ENCODE assay signal across 8 cellular contexts in the genomic region with DNA sequence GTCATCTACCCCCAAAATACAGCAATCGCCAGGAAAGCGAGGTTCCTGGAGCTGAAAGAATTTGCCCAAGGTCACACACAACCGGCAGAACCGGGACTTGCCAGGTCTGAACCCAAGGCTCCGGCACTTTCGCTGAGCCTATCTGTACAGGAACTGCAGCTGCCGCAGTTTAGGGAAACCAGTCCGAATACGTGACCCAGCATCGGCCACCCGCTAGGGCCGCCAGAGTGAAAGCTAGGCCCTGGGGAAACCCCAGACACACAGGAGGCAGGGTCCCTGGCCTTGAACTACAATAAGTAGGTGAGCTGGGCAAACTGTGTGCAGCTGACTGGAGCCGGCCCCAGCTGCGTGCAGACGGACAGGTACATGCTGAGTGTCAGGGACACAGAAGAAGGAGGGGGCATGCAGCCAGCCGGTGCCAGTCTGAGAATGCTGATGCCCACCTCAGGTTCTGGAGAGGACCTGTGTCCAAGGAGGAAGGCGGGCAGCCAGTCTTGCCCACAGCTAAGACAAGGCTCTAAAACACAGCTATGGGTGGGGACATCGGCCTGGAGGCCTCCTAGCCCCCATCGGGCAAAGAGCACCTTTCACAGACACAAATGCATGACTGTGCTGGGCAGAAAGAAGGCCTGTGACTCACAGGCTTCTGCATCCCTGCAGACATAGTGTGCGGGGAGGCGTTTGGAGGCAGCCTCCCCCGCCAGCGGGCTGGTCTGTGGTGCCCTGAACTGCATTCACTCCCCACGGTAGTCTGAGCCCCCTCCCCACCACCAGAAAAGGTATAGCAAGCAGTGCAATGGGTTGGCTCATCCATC.
A peak's percentile ranks its signal among the peaks of the same experiment; 100 is the strongest.
DNase-seq lines count a peak whose midpoint lies in the region; ATAC-seq and TF ChIP-seq lines count a peak whose summit lies in the region.

No MANE protein-coding gene starts in this region.

- no peak for TF ChIP-seq CTCF in WTC11 (IDR thresholded peaks at IDR 0.05)

- no peaks in the 10 kb centered on the region for H3K36me3 Mint-ChIP-seq in WTC11

- peak; percentile 40 for DNase-seq in DMS 273 (lab: John Stamatoyannopoulos, UW; ENCODE audit: unreplicated experiment)
- no peak for DNase-seq in DMS 273 treated with DMSO at 0.1 percent for 48 hours (lab: John Stamatoyannopoulos, UW)
- DNase-seq in WTC11 (ENCODE audit: low spot score) = no peak
- DNase-seq in occipital lobe (lab: John Stamatoyannopoulos, UW) = peak; percentile 50
- DNase-seq in retina = no peak
- DNase-seq in middle frontal gyrus (ENCODE audit: extremely low spot score, low spot score) = no peak
- no peak for DNase-seq in OCI-M1 (lab: John Stamatoyannopoulos, UW)

- H3K27me3 Mint-ChIP-seq in WTC11 (ENCODE audit: low read depth) = no peaks in the 10 kb centered on the region

- CTCF ChIA-PET in WTC11 (lab: Charles Lee) = interaction anchor here (1.0 to 1.8 kb wide), 5 partner anchors 10 to 107 kb away, joined by 3 to 7 read pairs (median 3); a partner anchor contains a TSS

- peak; percentile 63 for ATAC-seq in HG02938 (IDR thresholded peaks at IDR 0.05; ENCODE audit: unreplicated experiment)
- ATAC-seq in WTC11 = no peak

- no peaks in the 10 kb centered on the region for H3K9me3 Mint-ChIP-seq in WTC11

- H3K4me1 Mint-ChIP-seq in WTC11 = peaks cover 68% of the 10 kb centered on the region

- no peak overlapping the region for H3K4me3 Mint-ChIP-seq in WTC11

- peak overlapping the region; percentile 78 for H3K27ac Mint-ChIP-seq in WTC11

- POLR2A ChIA-PET in WTC11 (lab: Charles Lee) = interaction anchor here (1.2 kb wide), 1 partner anchor 9 kb away, joined by 5 read pairs; no protein-coding TSS in a partner anchor

TF ChIP-seq in WTC11, 78 proteins besides CTCF, POLR2A, EP300 and RAD21:
- TF ChIP-seq ESRRA (CRISPR knock-in tag; IDR thresholded peaks at IDR 0.05; ENCODE audit: borderline replicate concordance) = no peak
- no peak for TF ChIP-seq SP1 (CRISPR knock-in tag; conservative IDR thresholded peaks at IDR 0.05)
- no peak for TF ChIP-seq FOXP1 (CRISPR knock-in tag; IDR thresholded peaks at IDR 0.05; ENCODE audit: borderline replicate concordance)
- TF ChIP-seq PRRX2 (CRISPR knock-in tag; IDR thresholded peaks at IDR 0.05) = no peak
- TF ChIP-seq ETV6 (CRISPR knock-in tag; IDR thresholded peaks at IDR 0.05) = no peak
- no peak for TF ChIP-seq KAT7 (CRISPR knock-in tag; IDR thresholded peaks at IDR 0.05; ENCODE audit: borderline replicate concordance)
- TF ChIP-seq, protein P1, sequence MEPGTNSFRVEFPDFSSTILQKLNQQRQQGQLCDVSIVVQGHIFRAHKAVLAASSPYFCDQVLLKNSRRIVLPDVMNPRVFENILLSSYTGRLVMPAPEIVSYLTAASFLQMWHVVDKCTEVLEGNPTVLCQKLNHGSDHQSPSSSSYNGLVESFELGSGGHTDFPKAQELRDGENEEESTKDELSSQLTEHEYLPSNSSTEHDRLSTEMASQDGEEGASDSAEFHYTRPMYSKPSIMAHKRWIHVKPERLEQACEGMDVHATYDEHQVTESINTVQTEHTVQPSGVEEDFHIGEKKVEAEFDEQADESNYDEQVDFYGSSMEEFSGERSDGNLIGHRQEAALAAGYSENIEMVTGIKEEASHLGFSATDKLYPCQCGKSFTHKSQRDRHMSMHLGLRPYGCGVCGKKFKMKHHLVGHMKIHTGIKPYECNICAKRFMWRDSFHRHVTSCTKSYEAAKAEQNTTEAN (CRISPR knock-in tag; IDR thresholded peaks at IDR 0.05) = no peak
- peak; percentile 54; the same call in 1 of the 2 replicates for TF ChIP-seq GABPB1 (CRISPR knock-in tag; IDR thresholded peaks at IDR 0.05)

Comparison
In these comparisons a context has a peak if more than half of its experiments do, and no peak if none do; other contexts are left out.
1. DNase-seq: peak in DMS 273 (single experiment) and occipital lobe (single experiment); none in DMS 273 treated with DMSO at 0.1 percent for 48 hours (single experiment), WTC11 (single experiment), retina (single experiment), middle frontal gyrus (single experiment) and OCI-M1 (single experiment).